ENCODE assay signal across 8 cellular contexts in the genomic region with DNA sequence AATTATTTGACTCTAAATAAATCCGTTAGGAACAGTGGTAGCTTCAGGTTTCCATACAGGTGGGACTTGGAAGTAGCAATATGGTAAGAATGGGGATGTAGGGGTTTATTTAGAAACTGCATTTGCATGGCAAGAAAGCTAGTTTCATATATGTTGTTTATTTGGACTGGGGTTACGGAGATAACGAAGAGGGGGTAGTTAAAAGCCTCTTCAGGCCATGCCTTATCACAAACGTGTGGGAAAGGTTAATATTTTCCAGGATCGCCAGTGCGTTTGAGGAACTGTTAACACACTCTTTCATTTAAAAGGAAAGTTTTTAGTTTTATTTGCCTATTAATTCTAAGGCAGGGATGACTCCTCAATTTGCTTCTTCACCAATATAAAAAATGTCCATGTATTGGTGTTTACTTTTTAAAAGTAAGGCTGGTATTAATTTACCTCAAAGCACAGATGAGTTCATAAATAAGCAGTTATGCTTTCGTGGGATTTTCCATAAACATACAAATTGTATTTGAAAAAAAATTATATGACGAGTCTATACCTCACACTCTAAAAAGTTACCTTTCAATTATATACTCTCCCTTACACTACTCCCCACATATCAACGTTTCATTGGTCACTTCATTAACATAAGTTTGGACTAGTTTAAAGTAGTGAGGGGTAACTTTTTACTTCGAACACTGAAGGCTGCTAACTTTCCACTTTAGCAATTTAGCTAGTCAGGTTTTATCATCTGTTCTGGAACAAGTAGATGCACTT. TPM values are rescaled to one million over a fixed set of nuclear protein-coding genes. Genes with fewer than 3 reads are reported as not detected.
DNase-seq lines count a peak whose midpoint lies in the region; ATAC-seq and TF ChIP-seq lines count a peak whose summit lies in the region.

No MANE protein-coding gene starts in this region.

- H3K4me3 Mint-ChIP-seq in activated T-cell treated with anti-CD3 and anti-CD28 coated beads, Interleukin-2, amount 50 U/mL, for 24 hours: peak overlapping the region; percentile 100

- peaks cover 62% of the 10 kb centered on the region for H3K36me3 Mint-ChIP-seq in activated T-cell treated with anti-CD3 and anti-CD28 coated beads, Interleukin-2, amount 50 U/mL, for 24 hours (ENCODE audit: low read depth)

- H3K4me1 ChIP-seq in adrenal gland (replicated peaks in 1 of 2) (peaks cover 18 to 30% of the 10 kb centered on the region in 2 donors), left lung (peaks cover 14 to 33% of the 10 kb centered on the region in 2 donors), tibial nerve (peaks cover 0 to 30% (median 16%) of the 10 kb centered on the region in 4 donors)

- H3K4me3 ChIP-seq in adrenal gland: peak overlapping the region in 3 of 4 donors; percentile 68 to 96 (median 73)
- H3K4me3 ChIP-seq in left lung: peak overlapping the region; percentile 60 to 85
- peak overlapping the region; percentile 67 to 94 (median 82) for H3K4me3 ChIP-seq in tibial nerve

- TF ChIP-seq CTCF in adrenal gland (IDR thresholded peaks at IDR 0.05) (no peak), left lung (IDR thresholded peaks at IDR 0.05) (no peak), tibial nerve (IDR thresholded peaks at IDR 0.05) (no peak)

- no peak for DNase-seq in activated T-cell treated with anti-CD3 and anti-CD28 coated beads, Interleukin-2, amount 50 U/mL, for 24 hours
- no peak for DNase-seq in activated T-cell treated with anti-CD3 and anti-CD28 coated beads, Interleukin-2, amount 50 U/mL, for 1 hour
- DNase-seq in adrenal gland: no peak
- no peak for DNase-seq in left lung
- DNase-seq in tibial nerve (ENCODE audit: low spot score in 2 of 2): no peak
- no peak for DNase-seq in KG1 (lab: John Stamatoyannopoulos, UW)
- DNase-seq in kidney tubule cell (ENCODE audit: low spot score): no peak
- no peak for DNase-seq in NCI-H446 (lab: John Stamatoyannopoulos, UW)

- WGBS in adrenal gland, 4 donors: 41 to 43% (median 42%) methylated on average over 10 of the region's 10 CpGs
- 45 to 46% methylated on average over 10 of the region's 10 CpGs for WGBS in tibial nerve, 2 donors

- H3K9me3 ChIP-seq in adrenal gland (replicated peaks in 1 of 3): no peaks in the 10 kb centered on the region
- no peaks in the 10 kb centered on the region for H3K9me3 ChIP-seq in left lung
- no peaks in the 10 kb centered on the region for H3K9me3 ChIP-seq in tibial nerve

- peak; percentile 37 for ATAC-seq in left lung

- H3K27ac Mint-ChIP-seq in activated T-cell treated with anti-CD3 and anti-CD28 coated beads, Interleukin-2, amount 50 U/mL, for 24 hours: peak overlapping the region; percentile 99

- no peaks in the 10 kb centered on the region for H3K9me3 Mint-ChIP-seq in activated T-cell treated with anti-CD3 and anti-CD28 coated beads, Interleukin-2, amount 50 U/mL, for 24 hours

- peak overlapping the region; percentile 56 to 99 (median 89) for H3K27ac ChIP-seq in adrenal gland
- peak overlapping the region; percentile 76 to 78 for H3K27ac ChIP-seq in left lung
- peak overlapping the region; percentile 73 to 97 (median 92) for H3K27ac ChIP-seq in tibial nerve

- peaks cover 39% of the 10 kb centered on the region for H3K4me1 Mint-ChIP-seq in activated T-cell treated with anti-CD3 and anti-CD28 coated beads, Interleukin-2, amount 50 U/mL, for 24 hours (ENCODE audit: low read depth)

- H3K27me3 ChIP-seq in adrenal gland (no peaks in the 10 kb centered on the region), left lung (no peaks in the 10 kb centered on the region), tibial nerve (no peaks in the 10 kb centered on the region)

- H3K27me3 Mint-ChIP-seq in activated T-cell treated with anti-CD3 and anti-CD28 coated beads, Interleukin-2, amount 50 U/mL, for 24 hours: no peaks in the 10 kb centered on the region

- H3K36me3 ChIP-seq in adrenal gland (replicated peaks in 1 of 2): peaks cover 0 to 5% of the 10 kb centered on the region in 2 donors
- H3K36me3 ChIP-seq in left lung: peaks cover 0 to 21% of the 10 kb centered on the region in 2 donors
- peaks cover 0 to 33% (median 0%) of the 10 kb centered on the region in 3 donors for H3K36me3 ChIP-seq in tibial nerve

- TF ChIP-seq POLR2A in adrenal gland (IDR thresholded peaks at IDR 0.05) (peak in 1 of 2 donors; percentile 23), tibial nerve (IDR thresholded peaks at IDR 0.05) (no peak)

- no peak for TF ChIP-seq EP300 in tibial nerve (IDR thresholded peaks at IDR 0.05)

- intact Hi-C loops in adrenal gland (cut with DNase I): no loop called here
- intact Hi-C loops in left lung (cut with DNase I): no loop called here

RNA-seq across cellular contexts. Expression of gene RAB2B, which starts 0.8 kb away (rescaled TPM):
- 10 to 100 TPM; 16.8 to 50.6 (median 30.0) TPM for total RNA-seq in adrenal gland
- 10 to 100 TPM; 14.0 to 49.1 (median 23.9) TPM for polyA plus RNA-seq in adrenal gland
- 10 to 100 TPM; 26.8 to 30.2 TPM for total RNA-seq in left lung
- total RNA-seq in tibial nerve: 10 to 100 TPM; 20.6 to 33.9 (median 26.2) TPM

RNA-seq across cellular contexts. Expression of gene TOX4, which starts 1.0 kb away (rescaled TPM):
- 10 to 100 TPM; 31.5 to 91.5 (median 58.3) TPM for total RNA-seq in adrenal gland
- polyA plus RNA-seq in adrenal gland: 10 to 100 TPM; 15.5 to 74.8 (median 21.6) TPM
- 10 to 100 TPM; 62.9 to 67.9 TPM for total RNA-seq in left lung
- total RNA-seq in tibial nerve: 10 to 100 TPM; 28.0 to 45.2 (median 39.9) TPM

RNA-seq across cellular contexts. Expression of gene CHD8, which starts 20.0 kb away (rescaled TPM):
- total RNA-seq in adrenal gland (10 to 100 TPM; 48.6 to 69.0 (median 59.3) TPM), left lung (10 to 100 TPM; 69.2 to 73.5 TPM), tibial nerve (10 to 100 TPM; 45.9 to 68.2 (median 65.6) TPM)
- 10 to 100 TPM; 43.0 to 53.1 (median 51.6) TPM for polyA plus RNA-seq in adrenal gland

RNA-seq across cellular contexts. Expression of gene METTL3, which starts 35.2 kb away (rescaled TPM):
- 10 to 100 TPM; 30.2 to 60.2 (median 45.6) TPM for total RNA-seq in adrenal gland
- 10 to 100 TPM; 34.4 to 75.5 (median 55.5) TPM for polyA plus RNA-seq in adrenal gland
- total RNA-seq in left lung: 10 to 100 TPM; 36.8 to 50.4 TPM
- total RNA-seq in tibial nerve: 10 to 100 TPM; 45.3 to 65.4 (median 58.6) TPM

RNA-seq across cellular contexts. Expression of gene SALL2, which starts 50.2 kb away (rescaled TPM):
- total RNA-seq in adrenal gland (10 to 100 TPM in 4 of 8 donors, 1 to 10 TPM in 4; 5.3 to 20.6 (median 8.7) TPM), left lung (10 to 100 TPM in 1 of 2 donors, 1 to 10 TPM in 1; 7.6 to 12.4 TPM), tibial nerve (10 to 100 TPM in 2 of 4 donors, 1 to 10 TPM in 2; 8.5 to 11.7 (median 9.3) TPM)
- polyA plus RNA-seq in adrenal gland: 1 to 10 TPM; 3.2 to 6.9 (median 6.4) TPM
